ENCODE assay signal across 1 cellular context in the genomic region with DNA sequence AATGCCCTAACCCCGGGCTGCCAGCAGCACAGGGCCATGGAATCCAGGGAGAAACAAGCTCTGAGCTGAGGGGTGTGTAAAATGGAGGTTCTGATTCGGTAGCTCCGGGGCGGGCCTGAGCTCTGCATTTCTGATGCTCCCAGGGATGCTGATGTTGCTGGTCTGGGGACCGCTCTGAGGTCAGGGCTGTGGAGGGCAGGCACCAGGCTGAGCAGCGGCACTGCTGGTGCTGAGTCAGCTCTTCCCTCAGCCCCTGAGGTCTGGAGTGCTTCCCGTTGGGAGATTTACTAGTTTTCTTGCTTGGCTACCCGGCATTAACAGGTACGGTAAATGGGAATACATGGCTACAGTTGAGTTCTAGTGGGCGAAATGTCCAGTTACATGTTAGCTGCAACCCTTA.
TF ChIP-seq lines count a peak whose summit lies in the region.

No MANE protein-coding gene starts in this region.

TF ChIP-seq in GM23338, 12 proteins besides CTCF, POLR2A, EP300 and RAD21 (continued from another document):
- TF ChIP-seq, protein P1, sequence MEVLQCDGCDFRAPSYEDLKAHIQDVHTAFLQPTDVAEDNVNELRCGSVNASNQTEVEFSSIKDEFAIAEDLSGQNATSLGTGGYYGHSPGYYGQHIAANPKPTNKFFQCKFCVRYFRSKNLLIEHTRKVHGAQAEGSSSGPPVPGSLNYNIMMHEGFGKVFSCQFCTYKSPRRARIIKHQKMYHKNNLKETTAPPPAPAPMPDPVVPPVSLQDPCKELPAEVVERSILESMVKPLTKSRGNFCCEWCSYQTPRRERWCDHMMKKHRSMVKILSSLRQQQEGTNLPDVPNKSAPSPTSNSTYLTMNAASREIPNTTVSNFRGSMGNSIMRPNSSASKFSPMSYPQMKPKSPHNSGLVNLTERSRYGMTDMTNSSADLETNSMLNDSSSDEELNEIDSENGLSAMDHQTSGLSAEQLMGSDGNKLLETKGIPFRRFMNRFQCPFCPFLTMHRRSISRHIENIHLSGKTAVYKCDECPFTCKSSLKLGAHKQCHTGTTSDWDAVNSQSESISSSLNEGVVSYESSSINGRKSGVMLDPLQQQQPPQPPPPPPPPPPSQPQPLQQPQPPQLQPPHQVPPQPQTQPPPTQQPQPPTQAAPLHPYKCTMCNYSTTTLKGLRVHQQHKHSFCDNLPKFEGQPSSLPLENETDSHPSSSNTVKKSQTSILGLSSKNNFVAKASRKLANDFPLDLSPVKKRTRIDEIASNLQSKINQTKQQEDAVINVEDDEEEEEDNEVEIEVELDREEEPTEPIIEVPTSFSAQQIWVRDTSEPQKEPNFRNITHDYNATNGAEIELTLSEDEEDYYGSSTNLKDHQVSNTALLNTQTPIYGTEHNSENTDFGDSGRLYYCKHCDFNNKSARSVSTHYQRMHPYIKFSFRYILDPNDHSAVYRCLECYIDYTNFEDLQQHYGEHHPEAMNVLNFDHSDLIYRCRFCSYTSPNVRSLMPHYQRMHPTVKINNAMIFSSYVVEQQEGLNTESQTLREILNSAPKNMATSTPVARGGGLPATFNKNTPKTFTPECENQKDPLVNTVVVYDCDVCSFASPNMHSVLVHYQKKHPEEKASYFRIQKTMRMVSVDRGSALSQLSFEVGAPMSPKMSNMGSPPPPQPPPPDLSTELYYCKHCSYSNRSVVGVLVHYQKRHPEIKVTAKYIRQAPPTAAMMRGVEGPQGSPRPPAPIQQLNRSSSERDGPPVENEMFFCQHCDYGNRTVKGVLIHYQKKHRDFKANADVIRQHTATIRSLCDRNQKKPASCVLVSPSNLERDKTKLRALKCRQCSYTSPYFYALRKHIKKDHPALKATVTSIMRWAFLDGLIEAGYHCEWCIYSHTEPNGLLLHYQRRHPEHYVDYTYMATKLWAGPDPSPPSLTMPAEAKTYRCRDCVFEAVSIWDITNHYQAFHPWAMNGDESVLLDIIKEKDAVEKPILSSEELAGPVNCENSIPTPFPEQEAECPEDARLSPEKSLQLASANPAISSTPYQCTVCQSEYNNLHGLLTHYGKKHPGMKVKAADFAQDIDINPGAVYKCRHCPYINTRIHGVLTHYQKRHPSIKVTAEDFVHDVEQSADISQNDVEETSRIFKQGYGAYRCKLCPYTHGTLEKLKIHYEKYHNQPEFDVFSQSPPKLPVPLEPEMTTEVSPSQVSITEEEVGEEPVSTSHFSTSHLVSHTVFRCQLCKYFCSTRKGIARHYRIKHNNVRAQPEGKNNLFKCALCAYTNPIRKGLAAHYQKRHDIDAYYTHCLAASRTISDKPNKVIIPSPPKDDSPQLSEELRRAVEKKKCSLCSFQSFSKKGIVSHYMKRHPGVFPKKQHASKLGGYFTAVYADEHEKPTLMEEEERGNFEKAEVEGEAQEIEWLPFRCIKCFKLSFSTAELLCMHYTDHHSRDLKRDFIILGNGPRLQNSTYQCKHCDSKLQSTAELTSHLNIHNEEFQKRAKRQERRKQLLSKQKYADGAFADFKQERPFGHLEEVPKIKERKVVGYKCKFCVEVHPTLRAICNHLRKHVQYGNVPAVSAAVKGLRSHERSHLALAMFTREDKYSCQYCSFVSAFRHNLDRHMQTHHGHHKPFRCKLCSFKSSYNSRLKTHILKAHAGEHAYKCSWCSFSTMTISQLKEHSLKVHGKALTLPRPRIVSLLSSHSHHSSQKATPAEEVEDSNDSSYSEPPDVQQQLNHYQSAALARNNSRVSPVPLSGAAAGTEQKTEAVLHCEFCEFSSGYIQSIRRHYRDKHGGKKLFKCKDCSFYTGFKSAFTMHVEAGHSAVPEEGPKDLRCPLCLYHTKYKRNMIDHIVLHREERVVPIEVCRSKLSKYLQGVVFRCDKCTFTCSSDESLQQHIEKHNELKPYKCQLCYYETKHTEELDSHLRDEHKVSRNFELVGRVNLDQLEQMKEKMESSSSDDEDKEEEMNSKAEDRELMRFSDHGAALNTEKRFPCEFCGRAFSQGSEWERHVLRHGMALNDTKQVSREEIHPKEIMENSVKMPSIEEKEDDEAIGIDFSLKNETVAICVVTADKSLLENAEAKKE (CRISPR knock-in tag; IDR thresholded peaks at IDR 0.05) = no peak
- TF ChIP-seq NANOG (IDR thresholded peaks at IDR 0.05; ENCODE audit: borderline replicate concordance) = no peak
- no peak for TF ChIP-seq JUNB (IDR thresholded peaks at IDR 0.05; ENCODE audit: unreplicated experiment)
- no peak for TF ChIP-seq ZNF331 (CRISPR knock-in tag; IDR thresholded peaks at IDR 0.05; ENCODE audit: low read depth)
- TF ChIP-seq STAT1 (IDR thresholded peaks at IDR 0.05; ENCODE audit: unreplicated experiment) = no peak
- TF ChIP-seq ZNF114 (CRISPR knock-in tag; IDR thresholded peaks at IDR 0.05) = no peak
- TF ChIP-seq, protein P2, sequence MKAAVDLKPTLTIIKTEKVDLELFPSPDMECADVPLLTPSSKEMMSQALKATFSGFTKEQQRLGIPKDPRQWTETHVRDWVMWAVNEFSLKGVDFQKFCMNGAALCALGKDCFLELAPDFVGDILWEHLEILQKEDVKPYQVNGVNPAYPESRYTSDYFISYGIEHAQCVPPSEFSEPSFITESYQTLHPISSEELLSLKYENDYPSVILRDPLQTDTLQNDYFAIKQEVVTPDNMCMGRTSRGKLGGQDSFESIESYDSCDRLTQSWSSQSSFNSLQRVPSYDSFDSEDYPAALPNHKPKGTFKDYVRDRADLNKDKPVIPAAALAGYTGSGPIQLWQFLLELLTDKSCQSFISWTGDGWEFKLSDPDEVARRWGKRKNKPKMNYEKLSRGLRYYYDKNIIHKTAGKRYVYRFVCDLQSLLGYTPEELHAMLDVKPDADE (IDR thresholded peaks at IDR 0.05) = no peak
- no peak for TF ChIP-seq EZH2phosphoT487 (IDR thresholded peaks at IDR 0.05; ENCODE audit: unreplicated experiment)
- TF ChIP-seq CREB1 (CRISPR knock-in tag; IDR thresholded peaks at IDR 0.05; ENCODE audit: low read depth) = no peak
- TF ChIP-seq POLR2AphosphoS5 (IDR thresholded peaks at IDR 0.05; ENCODE audit: low read depth) = no peak
- TF ChIP-seq, protein P3, sequence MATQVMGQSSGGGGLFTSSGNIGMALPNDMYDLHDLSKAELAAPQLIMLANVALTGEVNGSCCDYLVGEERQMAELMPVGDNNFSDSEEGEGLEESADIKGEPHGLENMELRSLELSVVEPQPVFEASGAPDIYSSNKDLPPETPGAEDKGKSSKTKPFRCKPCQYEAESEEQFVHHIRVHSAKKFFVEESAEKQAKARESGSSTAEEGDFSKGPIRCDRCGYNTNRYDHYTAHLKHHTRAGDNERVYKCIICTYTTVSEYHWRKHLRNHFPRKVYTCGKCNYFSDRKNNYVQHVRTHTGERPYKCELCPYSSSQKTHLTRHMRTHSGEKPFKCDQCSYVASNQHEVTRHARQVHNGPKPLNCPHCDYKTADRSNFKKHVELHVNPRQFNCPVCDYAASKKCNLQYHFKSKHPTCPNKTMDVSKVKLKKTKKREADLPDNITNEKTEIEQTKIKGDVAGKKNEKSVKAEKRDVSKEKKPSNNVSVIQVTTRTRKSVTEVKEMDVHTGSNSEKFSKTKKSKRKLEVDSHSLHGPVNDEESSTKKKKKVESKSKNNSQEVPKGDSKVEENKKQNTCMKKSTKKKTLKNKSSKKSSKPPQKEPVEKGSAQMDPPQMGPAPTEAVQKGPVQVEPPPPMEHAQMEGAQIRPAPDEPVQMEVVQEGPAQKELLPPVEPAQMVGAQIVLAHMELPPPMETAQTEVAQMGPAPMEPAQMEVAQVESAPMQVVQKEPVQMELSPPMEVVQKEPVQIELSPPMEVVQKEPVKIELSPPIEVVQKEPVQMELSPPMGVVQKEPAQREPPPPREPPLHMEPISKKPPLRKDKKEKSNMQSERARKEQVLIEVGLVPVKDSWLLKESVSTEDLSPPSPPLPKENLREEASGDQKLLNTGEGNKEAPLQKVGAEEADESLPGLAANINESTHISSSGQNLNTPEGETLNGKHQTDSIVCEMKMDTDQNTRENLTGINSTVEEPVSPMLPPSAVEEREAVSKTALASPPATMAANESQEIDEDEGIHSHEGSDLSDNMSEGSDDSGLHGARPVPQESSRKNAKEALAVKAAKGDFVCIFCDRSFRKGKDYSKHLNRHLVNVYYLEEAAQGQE (IDR thresholded peaks at IDR 0.05; ENCODE audit: unreplicated experiment) = no peak
